Comparison of ENCODE assay signal across 16 cellular contexts in the genomic region with DNA sequence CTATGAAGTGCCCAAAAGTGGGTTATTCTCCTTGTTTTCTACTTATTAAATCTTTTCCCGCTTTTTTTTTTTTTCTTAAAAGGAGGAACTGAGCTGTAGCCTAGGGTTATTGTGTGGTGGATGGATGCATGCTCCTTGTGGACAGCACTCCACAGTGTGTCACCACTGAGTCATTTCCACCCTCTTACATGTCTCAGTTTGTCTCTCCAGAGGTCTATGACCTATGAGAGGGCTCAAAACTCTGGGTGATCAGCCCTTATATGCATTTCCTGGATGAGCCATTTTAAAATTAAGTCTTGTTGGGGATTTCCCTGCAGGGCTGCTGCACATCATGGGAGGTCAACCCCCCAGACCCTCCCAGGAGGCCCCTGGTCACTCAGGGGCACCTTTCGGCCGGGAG.
A peak's percentile ranks its signal among the peaks of the same experiment; 100 is the strongest.
DNase-seq lines count a peak whose midpoint lies in the region; ATAC-seq and TF ChIP-seq lines count a peak whose summit lies in the region.
"Had no signal": no experiment of that assay in that cellular context is flagged by ENCODE, and none has a peak within 500 bp of the region (broad histone marks: within the 10 kb centered on the region; RNA-seq: fewer than 3 reads in every experiment).

No MANE protein-coding gene starts in this region.

- POLR2A ChIA-PET in PC-3 (lab: Charles Lee; ENCODE audit: unreplicated experiment), result no interaction called here

- H3F3A ChIP-seq in PC-3 (ENCODE audit: low read length, unreplicated experiment), result no peaks in the 10 kb centered on the region

- intact Hi-C loops in PC-3 (cut with micrococcal nuclease), result no loop called here

- H3K9me3 ChIP-seq in PC-3 (ENCODE audit: low read length), result no peaks in the 10 kb centered on the region
- H3K9me3 ChIP-seq in Peyer's patch, result no peaks in the 10 kb centered on the region

- no peak overlapping the region for H3K4me3 ChIP-seq in ACC112 (ENCODE audit: low read depth, low read length)
- no peak overlapping the region for H3K4me3 ChIP-seq in HFF-Myc (replicated peaks; ENCODE audit: low read depth, low read length)
- H3K4me3 ChIP-seq in PC-3 (ENCODE audit: low read length), result no peak overlapping the region
- no peak overlapping the region for H3K4me3 ChIP-seq in fibroblast of mammary gland (ENCODE audit: control insufficient read depth, low read depth, low read length)
- no peak overlapping the region for H3K4me3 ChIP-seq in Peyer's patch
- H3K4me3 ChIP-seq: esophagus squamous epithelium, PC-9 had no signal

- H3K4me1 ChIP-seq in ACC112 (ENCODE audit: control insufficient read depth, insufficient read depth, low read length, unreplicated experiment) (peaks cover 7% of the 10 kb centered on the region), PC-3 (ENCODE audit: insufficient read depth, low read length) (no peaks in the 10 kb centered on the region; the same call in 1 of the 2 replicates), Peyer's patch (no peaks in the 10 kb centered on the region)
- H3K4me1 ChIP-seq: esophagus squamous epithelium had no signal

- peak; percentile 19 for DNase-seq in HFF-Myc (ENCODE audit: extremely low read depth, low read depth)
- peak; percentile 72 for DNase-seq in PC-3
- DNase-seq in fibroblast of mammary gland (ENCODE audit: low read depth), result peak; percentile 82
- no peak for DNase-seq in Peyer's patch
- DNase-seq: activated naive CD4-positive, alpha-beta T cell treated with anti-CD3 and anti-CD28 coated beads, Interleukin-2, amount 50 U/mL, for 16 hours; DND-41; esophagus squamous epithelium; immature natural killer cell; NCI-H1092; NCI-H2227 treated with DMSO at 0.1 percent for 48 hours; PC-9; stimulated activated CD4-positive, alpha-beta T cell treated with anti-CD3 and anti-CD28 coated beads, Interleukin-2, amount 100 ng/mL, for 24 hours had no signal

- CTCF ChIA-PET in PC-3 (lab: Charles Lee), result interaction anchor here (0.5 kb wide), 1 partner anchor 51 kb away, joined by 3 read pairs; no protein-coding TSS in a partner anchor

- H3K36me3 ChIP-seq in ACC112 (ENCODE audit: insufficient read depth, low read length) (no peaks in the 10 kb centered on the region), PC-3 (ENCODE audit: low read depth, low read length) (no peaks in the 10 kb centered on the region; the same call in 1 of the 2 replicates), Peyer's patch (no peaks in the 10 kb centered on the region)
- H3K36me3 ChIP-seq: esophagus squamous epithelium had no signal

- H3K9me2 ChIP-seq in PC-3 (replicated peaks; ENCODE audit: low read length), result no peaks in the 10 kb centered on the region

- H3K79me2 ChIP-seq in ACC112 (ENCODE audit: control insufficient read depth, insufficient read depth, low read length, unreplicated experiment) (no peaks in the 10 kb centered on the region), PC-3 (ENCODE audit: low read length) (no peaks in the 10 kb centered on the region)

- H3K27me3 ChIP-seq in ACC112 (ENCODE audit: insufficient read depth, low read length) (no peaks in the 10 kb centered on the region), PC-3 (ENCODE audit: low read length) (no peaks in the 10 kb centered on the region), Peyer's patch (no peaks in the 10 kb centered on the region)
- H3K27me3 ChIP-seq: esophagus squamous epithelium had no signal

- no peak overlapping the region for H3K4me2 ChIP-seq in PC-3 (ENCODE audit: low read length)
- H3K4me2 ChIP-seq: PC-9 had no signal

- no peak overlapping the region for H3K9ac ChIP-seq in PC-3 (ENCODE audit: low read length)

- no peaks in the 10 kb centered on the region for H4K20me1 ChIP-seq in PC-3 (ENCODE audit: low read length)

- H3K27ac ChIP-seq in ACC112 (ENCODE audit: low read depth, low read length) (peak overlapping the region; percentile 45), PC-3 (ENCODE audit: low read length) (peak overlapping the region; percentile 17; the same call in 1 of the 2 replicates), Peyer's patch (no peak overlapping the region)
- H3K27ac ChIP-seq: esophagus squamous epithelium, PC-9 had no signal

- no peak overlapping the region for H2AFZ ChIP-seq in ACC112 (ENCODE audit: low read length, unreplicated experiment)
- H2AFZ ChIP-seq in PC-3 (ENCODE audit: low read length), result 0 out of 2 replicates have a peak overlapping the region, but pooled peaks have one; percentile 19
- H2AFZ ChIP-seq: PC-9 had no signal

- BruUV-seq in PC-3 (replicated peaks; lab: Mats Ljungman, UMichigan), result no TSS peak

- TF ChIP-seq POLR2A in Peyer's patch (IDR thresholded peaks at IDR 0.05), result no peak

- ATAC-seq in PC-3, result peak; percentile 70; the same call in 1 of the 2 replicates
- no peak for ATAC-seq in GM21786 (IDR thresholded peaks at IDR 0.05; ENCODE audit: unreplicated experiment)
- ATAC-seq in GM21737 (IDR thresholded peaks at IDR 0.05; ENCODE audit: unreplicated experiment), result no peak
- no peak for ATAC-seq in HG02798 (IDR thresholded peaks at IDR 0.05; ENCODE audit: poor library complexity, unreplicated experiment)

- TF ChIP-seq CTCF in HFF-Myc (IDR thresholded peaks at IDR 0.05; ENCODE audit: low read depth, low read length, missing control alignments) (no peak), PC-3 (conservative IDR thresholded peaks at IDR 0.05; ENCODE audit: low read depth, low read length) (no peak), fibroblast of mammary gland (conservative IDR thresholded peaks at IDR 0.05; ENCODE audit: control insufficient read depth, insufficient read depth, low read depth, low read length) (no peak), Peyer's patch (IDR thresholded peaks at IDR 0.05) (no peak)

Comparison
In these comparisons a context has a peak if more than half of its experiments do, and no peak if none do; other contexts are left out.
1. H3K27ac ChIP-seq: peak in ACC112 (single experiment) and PC-3 (single experiment); none in Peyer's patch (0 of 4).
2. DNase-seq: peak in HFF-Myc (single experiment), PC-3 (single experiment) and fibroblast of mammary gland (single experiment); none in Peyer's patch (0 of 3).